ENCODE assay signal across 7 cellular contexts in the genomic region with DNA sequence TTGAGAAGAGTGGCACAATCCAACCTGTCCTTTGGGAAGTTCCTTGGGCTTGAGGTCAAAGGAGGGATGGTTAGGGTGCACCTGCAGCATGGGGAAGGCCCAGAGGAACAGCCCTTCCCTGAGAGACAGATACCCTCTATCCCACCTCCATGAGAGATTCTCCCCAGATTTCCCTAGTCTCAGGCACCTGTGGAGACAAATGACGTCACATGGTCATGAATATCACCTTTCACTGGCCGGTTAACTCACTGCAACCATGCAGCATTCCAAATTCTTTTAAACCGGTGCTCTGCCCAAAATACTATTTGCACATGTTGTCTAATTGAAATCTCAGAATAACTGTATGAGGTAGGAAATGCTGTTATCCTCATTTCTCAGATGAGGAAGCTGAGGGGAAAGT.
"Had no signal": no experiment of that assay in that cellular context is flagged by ENCODE, and none has a peak within 500 bp of the region (broad histone marks: within the 10 kb centered on the region; RNA-seq: fewer than 3 reads in every experiment).

No MANE protein-coding gene starts in this region.

- H3K36me3 Mint-ChIP-seq: IgD-negative memory B cell had no signal

- H3K4me1 Mint-ChIP-seq: IgD-negative memory B cell had no signal

- H3K27me3 Mint-ChIP-seq: IgD-negative memory B cell had no signal

- H3K27ac Mint-ChIP-seq: IgD-negative memory B cell had no signal

- H3K4me3 Mint-ChIP-seq: IgD-negative memory B cell had no signal

- H3K27ac ChIP-seq: HL-60, KMS-11 had no signal

- DNase-seq: IMR-90, KBM-7, KG1 had no signal

- FAIRE-seq: K562 had no signal

- H3K4me3 ChIP-seq: K562 had no signal

- H3K9me3 Mint-ChIP-seq: IgD-negative memory B cell had no signal

- H3K4me2 ChIP-seq: KMS-11 had no signal

- H3K9ac ChIP-seq: KMS-11 had no signal

- ATAC-seq: K562 had no signal
